Comparison of ENCODE assay signal across 9 cellular contexts in genomic region chr7:2019693-2020511, GRCh38.
DNase-seq lines count a peak whose midpoint lies in the region; TF ChIP-seq lines count a peak whose summit lies in the region.
"Had no signal": no experiment of that assay in that cellular context is flagged by ENCODE, and none has a peak within 500 bp of the region (broad histone marks: within the 10 kb centered on the region; RNA-seq: fewer than 3 reads in every experiment).

No MANE protein-coding gene starts in this region.

- peaks cover 10% of the 10 kb centered on the region for H3K9me3 Mint-ChIP-seq in activated CD4-positive, alpha-beta memory T cell treated with anti-CD3 and anti-CD28 coated beads for 36 hours
- H3K9me3 Mint-ChIP-seq in activated CD4-positive, alpha-beta memory T cell treated with anti-CD3 and anti-CD28 coated beads, Interleukin-2, amount 10 ng/mL, durations not matched to agents 7 days and 5 days: peaks cover 9% of the 10 kb centered on the region

- no peak overlapping the region for H3K27ac Mint-ChIP-seq in activated CD4-positive, alpha-beta memory T cell treated with anti-CD3 and anti-CD28 coated beads for 36 hours
- no peak overlapping the region for H3K27ac Mint-ChIP-seq in activated CD4-positive, alpha-beta memory T cell treated with anti-CD3 and anti-CD28 coated beads, Interleukin-2, amount 10 ng/mL, durations not matched to agents 7 days and 5 days

- DNase-seq in activated CD4-positive, alpha-beta memory T cell treated with anti-CD3 and anti-CD28 coated beads for 36 hours: peak; percentile 43
- DNase-seq in activated CD4-positive, alpha-beta memory T cell treated with anti-CD3 and anti-CD28 coated beads, Interleukin-2, amount 10 ng/mL, durations not matched to agents 7 days and 5 days: no peak
- peak; percentile 57 for DNase-seq in activated T-cell treated with anti-CD3 and anti-CD28 coated beads, Interleukin-2, amount 50 U/mL, for 48 hours
- peak; percentile 77 for DNase-seq in left ventricle myocardium inferior
- DNase-seq in stimulated activated CD4-positive, alpha-beta T cell treated with anti-CD3 and anti-CD28 coated beads, Interleukin-15, amount 100 ng/mL, for 24 hours: peak; percentile 52
- DNase-seq in NCI-H2081 treated with DMSO at 0.1 percent for 48 hours (lab: John Stamatoyannopoulos, UW): no peak
- DNase-seq in NCI-H524 (lab: John Stamatoyannopoulos, UW): no peak

- H3K27ac ChIP-seq in left ventricle myocardium inferior (replicated peaks): peak overlapping the region; percentile 78
- H3K27ac ChIP-seq: C4-2B had no signal

- TF ChIP-seq RAD21 in Ishikawa (IDR thresholded peaks at IDR 0.05; ENCODE audit: low read depth): no peak

- TF ChIP-seq CTCF in left ventricle myocardium inferior (IDR thresholded peaks at IDR 0.05; ENCODE audit: borderline replicate concordance): no peak

- POLR2A ChIA-PET in activated CD4-positive, alpha-beta memory T cell treated with anti-CD3 and anti-CD28 coated beads for 36 hours (lab: Charles Lee): no interaction called here
- POLR2A ChIA-PET in activated CD4-positive, alpha-beta memory T cell treated with anti-CD3 and anti-CD28 coated beads, Interleukin-2, amount 10 ng/mL, durations not matched to agents 7 days and 5 days (lab: Charles Lee): no interaction called here

- TF ChIP-seq EP300 in Ishikawa (IDR thresholded peaks at IDR 0.05; ENCODE audit: borderline replicate concordance): no peak

- no peaks in the 10 kb centered on the region for H3K36me3 ChIP-seq in left ventricle myocardium inferior

- peaks cover 8% of the 10 kb centered on the region for H3K9me3 ChIP-seq in left ventricle myocardium inferior (replicated peaks)

- intact Hi-C loops in activated CD4-positive, alpha-beta memory T cell treated with anti-CD3 and anti-CD28 coated beads for 36 hours (cut with micrococcal nuclease): loop anchor here (1.0 kb wide), 1 partner anchor 90 kb away; no protein-coding TSS in a partner anchor
- intact Hi-C loops in left ventricle myocardium inferior (cut with micrococcal nuclease): no loop called here

- peaks cover 13% of the 10 kb centered on the region for H3K4me1 Mint-ChIP-seq in activated CD4-positive, alpha-beta memory T cell treated with anti-CD3 and anti-CD28 coated beads for 36 hours (ENCODE audit: low read depth)
- H3K4me1 Mint-ChIP-seq in activated CD4-positive, alpha-beta memory T cell treated with anti-CD3 and anti-CD28 coated beads, Interleukin-2, amount 10 ng/mL, durations not matched to agents 7 days and 5 days: peaks cover 5% of the 10 kb centered on the region

- peaks cover 9% of the 10 kb centered on the region for H3K36me3 Mint-ChIP-seq in activated CD4-positive, alpha-beta memory T cell treated with anti-CD3 and anti-CD28 coated beads for 36 hours
- peaks cover 9% of the 10 kb centered on the region for H3K36me3 Mint-ChIP-seq in activated CD4-positive, alpha-beta memory T cell treated with anti-CD3 and anti-CD28 coated beads, Interleukin-2, amount 10 ng/mL, durations not matched to agents 7 days and 5 days (ENCODE audit: low read depth)

- peaks cover 21% of the 10 kb centered on the region for H3K4me1 ChIP-seq in left ventricle myocardium inferior

- CTCF ChIA-PET in activated CD4-positive, alpha-beta memory T cell treated with anti-CD3 and anti-CD28 coated beads for 36 hours (lab: Charles Lee): no interaction called here
- CTCF ChIA-PET in activated CD4-positive, alpha-beta memory T cell treated with anti-CD3 and anti-CD28 coated beads, Interleukin-2, amount 10 ng/mL, durations not matched to agents 7 days and 5 days (lab: Charles Lee): no interaction called here

- no peaks in the 10 kb centered on the region for H3K27me3 ChIP-seq in left ventricle myocardium inferior (ENCODE audit: low read depth)

- H3K27me3 Mint-ChIP-seq in activated CD4-positive, alpha-beta memory T cell treated with anti-CD3 and anti-CD28 coated beads for 36 hours: no peaks in the 10 kb centered on the region
- no peaks in the 10 kb centered on the region for H3K27me3 Mint-ChIP-seq in activated CD4-positive, alpha-beta memory T cell treated with anti-CD3 and anti-CD28 coated beads, Interleukin-2, amount 10 ng/mL, durations not matched to agents 7 days and 5 days

- H3K4me3 Mint-ChIP-seq in activated CD4-positive, alpha-beta memory T cell treated with anti-CD3 and anti-CD28 coated beads for 36 hours: no peak overlapping the region
- H3K4me3 Mint-ChIP-seq in activated CD4-positive, alpha-beta memory T cell treated with anti-CD3 and anti-CD28 coated beads, Interleukin-2, amount 10 ng/mL, durations not matched to agents 7 days and 5 days: no peak overlapping the region

- peak overlapping the region; percentile 43 for H3K4me3 ChIP-seq in left ventricle myocardium inferior

TF ChIP-seq in Ishikawa, 13 proteins besides CTCF, POLR2A, EP300 and RAD21:
- TF ChIP-seq, protein P1, sequence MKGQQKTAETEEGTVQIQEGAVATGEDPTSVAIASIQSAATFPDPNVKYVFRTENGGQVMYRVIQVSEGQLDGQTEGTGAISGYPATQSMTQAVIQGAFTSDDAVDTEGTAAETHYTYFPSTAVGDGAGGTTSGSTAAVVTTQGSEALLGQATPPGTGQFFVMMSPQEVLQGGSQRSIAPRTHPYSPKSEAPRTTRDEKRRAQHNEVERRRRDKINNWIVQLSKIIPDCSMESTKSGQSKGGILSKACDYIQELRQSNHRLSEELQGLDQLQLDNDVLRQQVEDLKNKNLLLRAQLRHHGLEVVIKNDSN (IDR thresholded peaks at IDR 0.05): no peak
- peak; percentile 48; the same call in 1 of the 2 replicates for TF ChIP-seq EGR1 (IDR thresholded peaks at IDR 0.05)

Comparison
In these comparisons a context has a peak if more than half of its experiments do, and no peak if none do; other contexts are left out.
1. DNase-seq: peak in activated CD4-positive, alpha-beta memory T cell treated with anti-CD3 and anti-CD28 coated beads for 36 hours (single experiment), activated T-cell treated with anti-CD3 and anti-CD28 coated beads, Interleukin-2, amount 50 U/mL, for 48 hours (2 of 2), left ventricle myocardium inferior (single experiment) and stimulated activated CD4-positive, alpha-beta T cell treated with anti-CD3 and anti-CD28 coated beads, Interleukin-15, amount 100 ng/mL, for 24 hours (single experiment); none in activated CD4-positive, alpha-beta memory T cell treated with anti-CD3 and anti-CD28 coated beads, Interleukin-2, amount 10 ng/mL, durations not matched to agents 7 days and 5 days (single experiment), NCI-H2081 treated with DMSO at 0.1 percent for 48 hours (single experiment) and NCI-H524 (0 of 2).